Comparison of ENCODE assay signal across 9 cellular contexts in the genomic region with DNA sequence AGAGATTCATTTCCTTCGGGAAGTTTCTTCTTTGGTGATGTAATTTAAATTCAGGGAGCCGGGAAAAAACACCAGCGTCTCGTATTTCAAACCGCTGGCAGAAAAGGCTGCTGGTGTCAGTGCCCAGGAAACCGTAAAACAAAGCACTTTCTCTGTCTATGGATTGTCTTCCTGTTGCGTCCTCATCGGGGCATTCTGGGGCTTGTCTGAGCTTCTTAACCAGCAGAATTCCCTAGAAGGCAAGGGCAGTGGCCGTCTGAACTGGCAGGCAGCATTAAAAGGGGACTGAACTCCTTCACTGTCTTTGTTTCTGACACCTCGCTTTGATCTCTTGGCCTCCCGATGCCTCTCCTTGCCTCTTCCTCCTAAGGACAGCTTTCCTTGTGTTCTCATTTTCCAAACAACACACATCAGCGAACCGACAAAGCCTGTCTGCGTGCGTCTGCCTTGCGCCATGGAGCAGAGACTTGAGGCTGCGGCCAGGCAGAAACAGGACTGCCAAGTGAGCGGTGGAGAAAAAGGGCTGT.
DNase-seq lines count a peak whose midpoint lies in the region; ATAC-seq, FAIRE-seq and TF ChIP-seq lines count a peak whose summit lies in the region.
"Had no signal": no experiment of that assay in that cellular context is flagged by ENCODE, and none has a peak within 500 bp of the region (broad histone marks: within the 10 kb centered on the region; RNA-seq: fewer than 3 reads in every experiment).

No MANE protein-coding gene starts in this region.

- no peaks in the 10 kb centered on the region for H3K36me3 ChIP-seq in bronchial epithelial cell (ENCODE audit: control insufficient read depth, insufficient read depth, low read length)
- H3K36me3 ChIP-seq in CD8-positive, alpha-beta memory T cell (ENCODE audit: insufficient read depth, low read length): no peaks in the 10 kb centered on the region

- POLR2A ChIA-PET in CD8-positive, alpha-beta memory T cell (lab: Charles Lee): no interaction called here

- H3K4me1 Mint-ChIP-seq in CD8-positive, alpha-beta memory T cell: no peaks in the 10 kb centered on the region

- ATAC-seq in HG03280 (IDR thresholded peaks at IDR 0.05; ENCODE audit: unreplicated experiment): no peak

- CTCF ChIA-PET in CD8-positive, alpha-beta memory T cell (lab: Charles Lee): no interaction called here

- no peaks in the 10 kb centered on the region for H3K9me3 ChIP-seq in CD8-positive, alpha-beta memory T cell (ENCODE audit: low read length)

- no peaks in the 10 kb centered on the region for H3K27me3 ChIP-seq in bronchial epithelial cell (ENCODE audit: control insufficient read depth, insufficient read depth, low read length)
- no peaks in the 10 kb centered on the region for H3K27me3 ChIP-seq in CD8-positive, alpha-beta memory T cell (ENCODE audit: insufficient read depth, low read length, poor library complexity, severe bottlenecking)

- H3K4me1 ChIP-seq in CD8-positive, alpha-beta memory T cell (ENCODE audit: insufficient read depth, low read length): no peaks in the 10 kb centered on the region

- peaks cover 0 to 8% (median 6%) of the 10 kb centered on the region in 5 donors for H3K9me3 Mint-ChIP-seq in CD8-positive, alpha-beta memory T cell

- DNase-seq in AG09319 (ENCODE audit: extremely low read depth, low read depth) (peak; percentile 27), NCI-H187 treated with DMSO at 0.1 percent for 48 hours (lab: John Stamatoyannopoulos, UW) (peak; percentile 78), bronchial epithelial cell (ENCODE audit: low read depth) (peak; percentile 84), mesenteric fat pad (ENCODE audit: low spot score) (peak; percentile 84), SK-N-DZ (ENCODE audit: low spot score) (no peak)
- DNase-seq in CD8-positive, alpha-beta memory T cell: no peak
- no peak for DNase-seq in activated effector memory CD4-positive, alpha-beta T cell treated with anti-CD3 and anti-CD28 coated beads, Interleukin-2, amount 50 U/mL, for 16 hours
- DNase-seq: activated naive CD4-positive, alpha-beta T cell treated with anti-CD3 and anti-CD28 coated beads, Interleukin-2, amount 50 U/mL, for 16 hours had no signal

- no peak overlapping the region for H3K27ac ChIP-seq in CD8-positive, alpha-beta memory T cell (ENCODE audit: low read depth, low read length)

- H3K4me3 ChIP-seq in bronchial epithelial cell (ENCODE audit: low read depth, low read length): no peak overlapping the region
- no peak overlapping the region for H3K4me3 ChIP-seq in CD8-positive, alpha-beta memory T cell (ENCODE audit: low read length)

- peaks cover 5 to 16% of the 10 kb centered on the region in 2 donors for H3K27me3 Mint-ChIP-seq in CD8-positive, alpha-beta memory T cell

- no peak for TF ChIP-seq CTCF in AG09319 (IDR thresholded peaks at IDR 0.05; ENCODE audit: low read depth, low read length)
- TF ChIP-seq CTCF in bronchial epithelial cell (IDR thresholded peaks at IDR 0.05; ENCODE audit: insufficient read depth, low read length, severe bottlenecking): no peak

- no peaks in the 10 kb centered on the region for H3K36me3 Mint-ChIP-seq in CD8-positive, alpha-beta memory T cell

- H3K4me3 Mint-ChIP-seq in CD8-positive, alpha-beta memory T cell: no peak overlapping the region

- FAIRE-seq in bronchial epithelial cell (lab: Jason Lieb, UNC): no peak

- H3K27ac Mint-ChIP-seq in CD8-positive, alpha-beta memory T cell: no peak overlapping the region

Comparison
In these comparisons a context has a peak if more than half of its experiments do, and no peak if none do; other contexts are left out.
1. DNase-seq: peak in AG09319 (single experiment), NCI-H187 treated with DMSO at 0.1 percent for 48 hours (single experiment), bronchial epithelial cell (single experiment) and mesenteric fat pad (single experiment); none in CD8-positive, alpha-beta memory T cell (0 of 5), activated effector memory CD4-positive, alpha-beta T cell treated with anti-CD3 and anti-CD28 coated beads, Interleukin-2, amount 50 U/mL, for 16 hours (single experiment) and SK-N-DZ (single experiment).